1 cellular context compared by ENCODE assay signal in genomic region chr2:66665124-66665984, GRCh38.
TF ChIP-seq lines count a peak whose summit lies in the region.

No MANE protein-coding gene starts in this region.

TF ChIP-seq in GM23338, 12 proteins besides CTCF, POLR2A, EP300 and RAD21 (continued from another document):
- TF ChIP-seq, protein P1, sequence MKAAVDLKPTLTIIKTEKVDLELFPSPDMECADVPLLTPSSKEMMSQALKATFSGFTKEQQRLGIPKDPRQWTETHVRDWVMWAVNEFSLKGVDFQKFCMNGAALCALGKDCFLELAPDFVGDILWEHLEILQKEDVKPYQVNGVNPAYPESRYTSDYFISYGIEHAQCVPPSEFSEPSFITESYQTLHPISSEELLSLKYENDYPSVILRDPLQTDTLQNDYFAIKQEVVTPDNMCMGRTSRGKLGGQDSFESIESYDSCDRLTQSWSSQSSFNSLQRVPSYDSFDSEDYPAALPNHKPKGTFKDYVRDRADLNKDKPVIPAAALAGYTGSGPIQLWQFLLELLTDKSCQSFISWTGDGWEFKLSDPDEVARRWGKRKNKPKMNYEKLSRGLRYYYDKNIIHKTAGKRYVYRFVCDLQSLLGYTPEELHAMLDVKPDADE (IDR thresholded peaks at IDR 0.05), result no peak
- TF ChIP-seq ZNF114 (CRISPR knock-in tag; IDR thresholded peaks at IDR 0.05), result no peak
- TF ChIP-seq EZH2 (IDR thresholded peaks at IDR 0.05; ENCODE audit: low read depth, unreplicated experiment), result no peak
- TF ChIP-seq, protein P2, sequence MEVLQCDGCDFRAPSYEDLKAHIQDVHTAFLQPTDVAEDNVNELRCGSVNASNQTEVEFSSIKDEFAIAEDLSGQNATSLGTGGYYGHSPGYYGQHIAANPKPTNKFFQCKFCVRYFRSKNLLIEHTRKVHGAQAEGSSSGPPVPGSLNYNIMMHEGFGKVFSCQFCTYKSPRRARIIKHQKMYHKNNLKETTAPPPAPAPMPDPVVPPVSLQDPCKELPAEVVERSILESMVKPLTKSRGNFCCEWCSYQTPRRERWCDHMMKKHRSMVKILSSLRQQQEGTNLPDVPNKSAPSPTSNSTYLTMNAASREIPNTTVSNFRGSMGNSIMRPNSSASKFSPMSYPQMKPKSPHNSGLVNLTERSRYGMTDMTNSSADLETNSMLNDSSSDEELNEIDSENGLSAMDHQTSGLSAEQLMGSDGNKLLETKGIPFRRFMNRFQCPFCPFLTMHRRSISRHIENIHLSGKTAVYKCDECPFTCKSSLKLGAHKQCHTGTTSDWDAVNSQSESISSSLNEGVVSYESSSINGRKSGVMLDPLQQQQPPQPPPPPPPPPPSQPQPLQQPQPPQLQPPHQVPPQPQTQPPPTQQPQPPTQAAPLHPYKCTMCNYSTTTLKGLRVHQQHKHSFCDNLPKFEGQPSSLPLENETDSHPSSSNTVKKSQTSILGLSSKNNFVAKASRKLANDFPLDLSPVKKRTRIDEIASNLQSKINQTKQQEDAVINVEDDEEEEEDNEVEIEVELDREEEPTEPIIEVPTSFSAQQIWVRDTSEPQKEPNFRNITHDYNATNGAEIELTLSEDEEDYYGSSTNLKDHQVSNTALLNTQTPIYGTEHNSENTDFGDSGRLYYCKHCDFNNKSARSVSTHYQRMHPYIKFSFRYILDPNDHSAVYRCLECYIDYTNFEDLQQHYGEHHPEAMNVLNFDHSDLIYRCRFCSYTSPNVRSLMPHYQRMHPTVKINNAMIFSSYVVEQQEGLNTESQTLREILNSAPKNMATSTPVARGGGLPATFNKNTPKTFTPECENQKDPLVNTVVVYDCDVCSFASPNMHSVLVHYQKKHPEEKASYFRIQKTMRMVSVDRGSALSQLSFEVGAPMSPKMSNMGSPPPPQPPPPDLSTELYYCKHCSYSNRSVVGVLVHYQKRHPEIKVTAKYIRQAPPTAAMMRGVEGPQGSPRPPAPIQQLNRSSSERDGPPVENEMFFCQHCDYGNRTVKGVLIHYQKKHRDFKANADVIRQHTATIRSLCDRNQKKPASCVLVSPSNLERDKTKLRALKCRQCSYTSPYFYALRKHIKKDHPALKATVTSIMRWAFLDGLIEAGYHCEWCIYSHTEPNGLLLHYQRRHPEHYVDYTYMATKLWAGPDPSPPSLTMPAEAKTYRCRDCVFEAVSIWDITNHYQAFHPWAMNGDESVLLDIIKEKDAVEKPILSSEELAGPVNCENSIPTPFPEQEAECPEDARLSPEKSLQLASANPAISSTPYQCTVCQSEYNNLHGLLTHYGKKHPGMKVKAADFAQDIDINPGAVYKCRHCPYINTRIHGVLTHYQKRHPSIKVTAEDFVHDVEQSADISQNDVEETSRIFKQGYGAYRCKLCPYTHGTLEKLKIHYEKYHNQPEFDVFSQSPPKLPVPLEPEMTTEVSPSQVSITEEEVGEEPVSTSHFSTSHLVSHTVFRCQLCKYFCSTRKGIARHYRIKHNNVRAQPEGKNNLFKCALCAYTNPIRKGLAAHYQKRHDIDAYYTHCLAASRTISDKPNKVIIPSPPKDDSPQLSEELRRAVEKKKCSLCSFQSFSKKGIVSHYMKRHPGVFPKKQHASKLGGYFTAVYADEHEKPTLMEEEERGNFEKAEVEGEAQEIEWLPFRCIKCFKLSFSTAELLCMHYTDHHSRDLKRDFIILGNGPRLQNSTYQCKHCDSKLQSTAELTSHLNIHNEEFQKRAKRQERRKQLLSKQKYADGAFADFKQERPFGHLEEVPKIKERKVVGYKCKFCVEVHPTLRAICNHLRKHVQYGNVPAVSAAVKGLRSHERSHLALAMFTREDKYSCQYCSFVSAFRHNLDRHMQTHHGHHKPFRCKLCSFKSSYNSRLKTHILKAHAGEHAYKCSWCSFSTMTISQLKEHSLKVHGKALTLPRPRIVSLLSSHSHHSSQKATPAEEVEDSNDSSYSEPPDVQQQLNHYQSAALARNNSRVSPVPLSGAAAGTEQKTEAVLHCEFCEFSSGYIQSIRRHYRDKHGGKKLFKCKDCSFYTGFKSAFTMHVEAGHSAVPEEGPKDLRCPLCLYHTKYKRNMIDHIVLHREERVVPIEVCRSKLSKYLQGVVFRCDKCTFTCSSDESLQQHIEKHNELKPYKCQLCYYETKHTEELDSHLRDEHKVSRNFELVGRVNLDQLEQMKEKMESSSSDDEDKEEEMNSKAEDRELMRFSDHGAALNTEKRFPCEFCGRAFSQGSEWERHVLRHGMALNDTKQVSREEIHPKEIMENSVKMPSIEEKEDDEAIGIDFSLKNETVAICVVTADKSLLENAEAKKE (CRISPR knock-in tag; IDR thresholded peaks at IDR 0.05), result no peak
- no peak for TF ChIP-seq NANOG (IDR thresholded peaks at IDR 0.05; ENCODE audit: borderline replicate concordance)
- TF ChIP-seq POLR2AphosphoS5 (IDR thresholded peaks at IDR 0.05; ENCODE audit: low read depth), result no peak
- no peak for TF ChIP-seq STAT1 (IDR thresholded peaks at IDR 0.05; ENCODE audit: unreplicated experiment)
- TF ChIP-seq JUNB (IDR thresholded peaks at IDR 0.05; ENCODE audit: unreplicated experiment), result no peak
